Comparison of ENCODE assay signal across 8 cellular contexts in genomic region chr9:113657765-113658564, GRCh38.
DNase-seq lines count a peak whose midpoint lies in the region; ATAC-seq, FAIRE-seq and TF ChIP-seq lines count a peak whose summit lies in the region.

No MANE protein-coding gene starts in this region.

- H3K27me3 ChIP-seq in small intestine (ENCODE audit: control insufficient read depth in 2 of 2, insufficient read depth in 2 of 2, low read length in 2 of 2), result no peaks in the 10 kb centered on the region

- peak; percentile 96 for TF ChIP-seq CTCF in GM12874 (IDR thresholded peaks at IDR 0.05; ENCODE audit: insufficient read depth, low read depth, low read length)
- peak; percentile 97 for TF ChIP-seq CTCF in astrocyte of the cerebellum (IDR thresholded peaks at IDR 0.05; ENCODE audit: low read depth, low read length, missing control alignments)

- no peaks in the 10 kb centered on the region for H3K4me1 ChIP-seq in small intestine (ENCODE audit: control insufficient read depth in 2 of 2, insufficient read depth in 1 of 2, low read depth in 1 of 2, low read length in 1 of 2)

- DNase-seq in NCI-H2029 (lab: John Stamatoyannopoulos, UW), result peak; percentile 76
- peak; percentile 74 for DNase-seq in T-helper 9 cell
- DNase-seq in astrocyte of the cerebellum (ENCODE audit: low read depth), result peak; percentile 68
- DNase-seq in hippocampal formation (lab: John Stamatoyannopoulos, UW), result peak; percentile 74 to 76
- peak; percentile 82 for DNase-seq in small intestine

- in situ Hi-C loops in astrocyte of the cerebellum (cut with HindIII; ENCODE audit: low sequenced_read_pairs), result loop anchor here (5.0 to 25.0 kb wide), 3 partner anchors 71 to 371 kb away; partner anchors contain the start of genes CDC26 and PRPF4

- FAIRE-seq in small intestine (lab: Jason Lieb, UNC), result no peak

- ATAC-seq in HG02759 (IDR thresholded peaks at IDR 0.05; ENCODE audit: unreplicated experiment) (peak; percentile 82), GM21526 (IDR thresholded peaks at IDR 0.05; ENCODE audit: low FRiP score, unreplicated experiment) (no peak)

- WGBS in small intestine, 3 donors, result 31 to 34% (median 34%) methylated on average over 14 of the region's 14 CpGs

- no peak overlapping the region for H3K27ac ChIP-seq in small intestine (ENCODE audit: low read depth in 1 of 2, low read length in 1 of 2)

- no peaks in the 10 kb centered on the region for H3K9me3 ChIP-seq in small intestine (ENCODE audit: control insufficient read depth, low read depth)

- H3K36me3 ChIP-seq in small intestine (ENCODE audit: control insufficient read depth in 2 of 2, insufficient read depth in 2 of 2, low read length in 2 of 2), result no peaks in the 10 kb centered on the region

- H3K4me3 ChIP-seq in astrocyte of the cerebellum (ENCODE audit: low read depth, low read length), result no peak overlapping the region
- no peak overlapping the region for H3K4me3 ChIP-seq in small intestine (ENCODE audit: low read depth in 1 of 2, low read length in 2 of 2)
